Comparison of ENCODE assay signal across 8 cellular contexts in genomic region chr1:210373878-210374599, GRCh38. TPM values are rescaled to one million over a fixed set of nuclear protein-coding genes. Genes with fewer than 3 reads are reported as not detected.
DNase-seq lines count a peak whose midpoint lies in the region; ATAC-seq and TF ChIP-seq lines count a peak whose summit lies in the region.

No MANE protein-coding gene starts in this region.

- no peaks in the 10 kb centered on the region for H3K36me3 ChIP-seq in HCT116 (ENCODE audit: control insufficient read depth in 1 of 2, insufficient read depth in 2 of 2, low read length in 2 of 2)
- no peaks in the 10 kb centered on the region for H3K36me3 ChIP-seq in breast epithelium

- no peaks in the 10 kb centered on the region for H3K27me3 ChIP-seq in HCT116 (ENCODE audit: insufficient read depth, low read length)
- no peaks in the 10 kb centered on the region for H3K27me3 ChIP-seq in breast epithelium

- H4K20me1 ChIP-seq in HCT116 (ENCODE audit: insufficient read depth): peaks cover 4% of the 10 kb centered on the region; the same call in 1 of the 2 replicates

- RAD21 ChIA-PET in HCT116 (lab: Charles Lee; ENCODE audit: low non-redundant PET in 1 of 2, low total read pairs in 2 of 2, uncharacterized antibody in 2 of 2, unreplicated experiment in 2 of 2): interaction anchor here in 1 of 2 experiments (0.8 to 1.0 kb wide), 2 partner anchors 20 to 141 kb away, joined by 3 read pairs; partner anchors contain the start of gene SERTAD4

- H3K4me3 ChIP-seq in HCT116 (replicated peaks in 1 of 2; ENCODE audit: low read depth in 1 of 2, low read length in 2 of 2) (no peak overlapping the region), breast epithelium (no peak overlapping the region)

- TF ChIP-seq POLR2A in HCT116 (IDR thresholded peaks at IDR 0.05; ENCODE audit: borderline replicate concordance, extremely low read depth, insufficient read depth, insufficient read length): peak; percentile 100
- no peak for TF ChIP-seq POLR2A in breast epithelium (IDR thresholded peaks at IDR 0.05)

- TF ChIP-seq CTCF in HCT116 (IDR thresholded peaks at IDR 0.05 in 2 of 3, conservative IDR thresholded peaks at IDR 0.05 in 1 of 3; ENCODE audit: borderline replicate concordance in 1 of 3, insufficient read depth in 1 of 3, low read depth in 2 of 3, low read length in 2 of 3): peak; percentile 76 to 99 (median 98)
- TF ChIP-seq CTCF in breast epithelium (IDR thresholded peaks at IDR 0.05): peak; percentile 59 to 77 (median 70)

- H3K4me2 ChIP-seq in HCT116 (ENCODE audit: low read length): peak overlapping the region; percentile 26; the same call in 1 of the 2 replicates

- H3K9ac ChIP-seq in HCT116 (ENCODE audit: low read length): peak overlapping the region; percentile 45

- intact Hi-C loops in HCT116 (cut with micrococcal nuclease) (loop anchor here (2.0 kb wide), 1 partner anchor 27 kb away; no protein-coding TSS in a partner anchor), breast epithelium (cut with DNase I; ENCODE audit: low total_unique reads) (no loop called here)

- CTCF ChIA-PET in HCT116 (lab: Charles Lee): interaction anchor here (0.6 to 2.3 kb wide), 16 partner anchors 9 to 760 kb away, joined by 3 to 13 read pairs (median 4); partner anchors contain the start of gene KCNH1

- peaks cover 0 to 33% of the 10 kb centered on the region in 2 experiments; a peak in 3 of 4 replicates for H3K4me1 ChIP-seq in HCT116 (ENCODE audit: control insufficient read depth in 1 of 2, insufficient read depth in 2 of 2, low read length in 2 of 2)
- H3K4me1 ChIP-seq in breast epithelium: peaks cover 0 to 7% of the 10 kb centered on the region in 2 donors

- H3K27ac ChIP-seq in HCT116 (ENCODE audit: low read depth, low read length): peak overlapping the region; percentile 32; the same call in 1 of the 2 replicates
- peak overlapping the region; percentile 49 to 65 for H3K27ac ChIP-seq in breast epithelium

- TSS peak; percentile 98 for BruUV-seq in HCT116 (replicated peaks; lab: Mats Ljungman, UMichigan)

- ATAC-seq in HCT116: peak; percentile 81
- ATAC-seq in left lobe of liver: peak; percentile 95

- no peaks in the 10 kb centered on the region for H3K9me2 ChIP-seq in HCT116 (ENCODE audit: insufficient read depth)

- POLR2A ChIA-PET in HCT116 (lab: Charles Lee): interaction anchor here (0.6 to 2.5 kb wide), 37 partner anchors 9 to 1274 kb away, joined by 3 to 35 read pairs (median 3); partner anchors contain the start of genes HHAT and RCOR3

- peak; percentile 49 for TF ChIP-seq RAD21 in HCT116 (IDR thresholded peaks at IDR 0.05; ENCODE audit: low read depth)

- H3K79me2 ChIP-seq in HCT116 (ENCODE audit: insufficient read depth, low read length): no peaks in the 10 kb centered on the region

- peak; percentile 21 for DNase-seq in NCI-H345 (lab: John Stamatoyannopoulos, UW)
- no peak for DNase-seq in NCI-H345 treated with DMSO at 0.1 percent for 48 hours (lab: John Stamatoyannopoulos, UW; ENCODE audit: unreplicated experiment)
- peak; percentile 96 for DNase-seq in HCT116 (ENCODE audit: low read depth, low spot score)
- DNase-seq in M059J (ENCODE audit: low read depth): peak; percentile 99
- peak; percentile 55 for DNase-seq in T-helper 9 cell
- peak; percentile 58 to 68 for DNase-seq in breast epithelium (ENCODE audit: low spot score in 2 of 2)
- peak; percentile 84 for DNase-seq in left lobe of liver (ENCODE audit: low spot score)
- DNase-seq in stimulated activated CD8-positive, alpha-beta memory T cell treated with anti-CD3 and anti-CD28 coated beads, Interleukin-15, amount 100 ng/mL, for 4 hours (ENCODE audit: low read depth in 2 of 2): peak; percentile 7 to 29

- H3K9me3 ChIP-seq in HCT116 (ENCODE audit: control insufficient read depth in 1 of 2, insufficient read depth in 1 of 2, low read depth in 1 of 2, low read length in 2 of 2): no peaks in the 10 kb centered on the region
- H3K9me3 ChIP-seq in breast epithelium: no peaks in the 10 kb centered on the region

- peak overlapping the region; percentile 97 for H2AFZ ChIP-seq in HCT116 (ENCODE audit: low read depth, low read length, poor library complexity, severe bottlenecking)

TF ChIP-seq in HCT116, 20 proteins besides CTCF, POLR2A, EP300 and RAD21:
- TF ChIP-seq SP1 (IDR thresholded peaks at IDR 0.05; ENCODE audit: low read depth) (peak; percentile 77), ELF1 (IDR thresholded peaks at IDR 0.05; ENCODE audit: borderline replicate concordance, low read depth) (peak; percentile 19; the same call in 1 of the 2 replicates), POLR2AphosphoS5 (IDR thresholded peaks at IDR 0.05; ENCODE audit: low read depth, low read length) (peak; percentile 98), JUND (IDR thresholded peaks at IDR 0.05) (peak; percentile 73), SIN3A (IDR thresholded peaks at IDR 0.05; ENCODE audit: low read depth) (peak; percentile 96), SRF (IDR thresholded peaks at IDR 0.05; ENCODE audit: low read depth) (peak; percentile 50), ZNF274 (IDR thresholded peaks at IDR 0.05; ENCODE audit: low read depth, low read length) (no peak), MAX (IDR thresholded peaks at IDR 0.05) (0 out of 2 replicates have a peak, but pooled peaks have one; percentile 51), CBX3 (IDR thresholded peaks at IDR 0.05; ENCODE audit: low read depth) (peak; percentile 40), CEBPB (IDR thresholded peaks at IDR 0.05; ENCODE audit: low read depth) (peak; percentile 95), FOSL1 (IDR thresholded peaks at IDR 0.05; ENCODE audit: low read depth) (peak; percentile 79), EGR1 (IDR thresholded peaks at IDR 0.05; ENCODE audit: low read depth) (peak; percentile 49; the same call in 1 of the 2 replicates), EZH2 (IDR thresholded peaks at IDR 0.05) (no peak), TCF7L2 (IDR thresholded peaks at IDR 0.05; ENCODE audit: borderline replicate concordance, extremely low read depth, insufficient read depth, insufficient read length) (no peak), YY1 (IDR thresholded peaks at IDR 0.05; ENCODE audit: extremely low read depth, insufficient replicate concordance, low read depth, low read length) (no peak)
- TF ChIP-seq, protein P1, sequence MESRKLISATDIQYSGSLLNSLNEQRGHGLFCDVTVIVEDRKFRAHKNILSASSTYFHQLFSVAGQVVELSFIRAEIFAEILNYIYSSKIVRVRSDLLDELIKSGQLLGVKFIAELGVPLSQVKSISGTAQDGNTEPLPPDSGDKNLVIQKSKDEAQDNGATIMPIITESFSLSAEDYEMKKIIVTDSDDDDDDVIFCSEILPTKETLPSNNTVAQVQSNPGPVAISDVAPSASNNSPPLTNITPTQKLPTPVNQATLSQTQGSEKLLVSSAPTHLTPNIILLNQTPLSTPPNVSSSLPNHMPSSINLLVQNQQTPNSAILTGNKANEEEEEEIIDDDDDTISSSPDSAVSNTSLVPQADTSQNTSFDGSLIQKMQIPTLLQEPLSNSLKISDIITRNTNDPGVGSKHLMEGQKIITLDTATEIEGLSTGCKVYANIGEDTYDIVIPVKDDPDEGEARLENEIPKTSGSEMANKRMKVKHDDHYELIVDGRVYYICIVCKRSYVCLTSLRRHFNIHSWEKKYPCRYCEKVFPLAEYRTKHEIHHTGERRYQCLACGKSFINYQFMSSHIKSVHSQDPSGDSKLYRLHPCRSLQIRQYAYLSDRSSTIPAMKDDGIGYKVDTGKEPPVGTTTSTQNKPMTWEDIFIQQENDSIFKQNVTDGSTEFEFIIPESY (IDR thresholded peaks at IDR 0.05; ENCODE audit: extremely low read depth, insufficient replicate concordance, low read length): peak; percentile 2

RNA-seq across cellular contexts. Expression of gene HHAT, which starts 45.3 kb away (rescaled TPM):
- total RNA-seq in HCT116 (2021; ENCODE audit: unreplicated experiment) (2.7 TPM), breast epithelium (10 to 100 TPM in 2 of 3 donors, 1 to 10 TPM in 1; 3.8 to 31.6 (median 15.1) TPM), left lobe of liver (1.9 TPM)
- polyA plus RNA-seq in HCT116 (2012): 1.8 and 2.4 TPM in 2 replicates
- 4.2 and 5.2 TPM in 2 replicates for total RNA-seq in M059J (2014; rRNA removed; shearing (Covaris generic))
